ENCODE assay signal across 22 cellular contexts in genomic region chr22:43835736-43836135, GRCh38. TPM values are rescaled to one million over a fixed set of nuclear protein-coding genes. Genes with fewer than 3 reads are reported as not detected.
DNase-seq lines count a peak whose midpoint lies in the region; ATAC-seq and TF ChIP-seq lines count a peak whose summit lies in the region.
"Had no signal": no experiment of that assay in that cellular context is flagged by ENCODE, and none has a peak within 500 bp of the region (broad histone marks: within the 10 kb centered on the region; RNA-seq: fewer than 3 reads in every experiment).

No MANE protein-coding gene starts in this region.

- no peak overlapping the region for H3K27ac Mint-ChIP-seq in chondrocyte (ENCODE audit: unreplicated experiment)
- peak overlapping the region; percentile 98 for H3K27ac Mint-ChIP-seq in nephron progenitor cell
- H3K27ac Mint-ChIP-seq: CD4-positive, CD25-positive, alpha-beta regulatory T cell; CD8-positive, alpha-beta T cell had no signal

- H3K4me3 ChIP-seq in BLaER1 treated with 17β-estradiol and CSF1 and Interleukin-3, amounts not matched to agents 10 nM and 100 nM = no peak overlapping the region
- no peak overlapping the region for H3K4me3 ChIP-seq in spleen
- H3K4me3 ChIP-seq: A549, GM23248 had no signal

- H3K4me3 Mint-ChIP-seq in chondrocyte (ENCODE audit: unreplicated experiment) = no peak overlapping the region
- H3K4me3 Mint-ChIP-seq in nephron progenitor cell = no peak overlapping the region
- H3K4me3 Mint-ChIP-seq: CD4-positive, CD25-positive, alpha-beta regulatory T cell; CD8-positive, alpha-beta T cell; H9 had no signal

- H3K4me1 ChIP-seq in BLaER1 treated with 17β-estradiol and CSF1 and Interleukin-3, amounts not matched to agents 10 nM and 100 nM = peaks cover 4 to 75% (median 56%) of the 10 kb centered on the region in 10 experiments; a peak in 19 of 20 replicates
- no peaks in the 10 kb centered on the region for H3K4me1 ChIP-seq in spleen
- H3K4me1 ChIP-seq: A549, BE2C, Caco-2 had no signal

- H3K27me3 ChIP-seq in BLaER1 treated with 17β-estradiol and CSF1 and Interleukin-3, amounts not matched to agents 10 nM and 100 nM = peaks cover 0 to under 1% (median 0%) of the 10 kb centered on the region in 11 experiments; a peak in 1 of 22 replicates
- H3K27me3 ChIP-seq in spleen (replicated peaks in 1 of 7) = peaks cover 0 to 50% (median 0%) of the 10 kb centered on the region in 7 donors
- H3K27me3 ChIP-seq: BE2C had no signal

- no peaks in the 10 kb centered on the region for H3K36me3 ChIP-seq in BLaER1 treated with 17β-estradiol and CSF1 and Interleukin-3, amounts not matched to agents 10 nM and 100 nM
- no peaks in the 10 kb centered on the region for H3K36me3 ChIP-seq in spleen
- H3K36me3 ChIP-seq: BE2C had no signal

- H3K9me3 Mint-ChIP-seq in chondrocyte (ENCODE audit: low read depth) = no peaks in the 10 kb centered on the region
- H3K9me3 Mint-ChIP-seq in nephron progenitor cell = no peaks in the 10 kb centered on the region
- H3K9me3 Mint-ChIP-seq: CD4-positive, CD25-positive, alpha-beta regulatory T cell; CD8-positive, alpha-beta T cell; H9 had no signal

- WGBS in spleen, 5 donors = 86 to 90% (median 90%) methylated on average over 13 of the region's 13 CpGs

- no peak overlapping the region for H3K9ac ChIP-seq in BLaER1 treated with 17β-estradiol and CSF1 and Interleukin-3, amounts not matched to agents 10 nM and 100 nM
- H3K9ac ChIP-seq: GM23248 had no signal

- no peak for ATAC-seq in GM21390 (IDR thresholded peaks at IDR 0.05; ENCODE audit: unreplicated experiment)
- ATAC-seq: A549; CD8-positive, alpha-beta T cell; HCT116 had no signal

- TF ChIP-seq CTCF in chondrocyte (IDR thresholded peaks at IDR 0.05) (no peak), nephron progenitor cell (IDR thresholded peaks at IDR 0.05) (no peak), spleen (IDR thresholded peaks at IDR 0.05 in 8 of 11, conservative IDR thresholded peaks at IDR 0.05 in 3 of 11) (no peak)

- H3K27ac ChIP-seq in BLaER1 treated with 17β-estradiol and CSF1 and Interleukin-3, amounts not matched to agents 10 nM and 100 nM = no peak overlapping the region
- H3K27ac ChIP-seq in spleen = no peak overlapping the region
- H3K27ac ChIP-seq: A549, C4-2B, GM23248 had no signal

- H3K4me2 ChIP-seq in BLaER1 treated with 17β-estradiol and CSF1 and Interleukin-3, amounts not matched to agents 10 nM and 100 nM = peak overlapping the region in 9 of 11 experiments; percentile 1 to 75 (median 65); a peak in 15 of 22 replicates
- H3K4me2 ChIP-seq: A549 had no signal

- peaks cover 0 to 8% (median 0%) of the 10 kb centered on the region in 11 experiments; a peak in 2 of 22 replicates for H4K20me1 ChIP-seq in BLaER1 treated with 17β-estradiol and CSF1 and Interleukin-3, amounts not matched to agents 10 nM and 100 nM

- peaks cover 5% of the 10 kb centered on the region for H3K36me3 Mint-ChIP-seq in chondrocyte (ENCODE audit: low read depth)
- peaks cover 6% of the 10 kb centered on the region for H3K36me3 Mint-ChIP-seq in nephron progenitor cell (ENCODE audit: low read depth)
- H3K36me3 Mint-ChIP-seq: CD4-positive, CD25-positive, alpha-beta regulatory T cell; CD8-positive, alpha-beta T cell had no signal

- no peaks in the 10 kb centered on the region for H3K9me3 ChIP-seq in BLaER1 treated with 17β-estradiol and CSF1 and Interleukin-3, amounts not matched to agents 10 nM and 100 nM (replicated peaks in 1 of 11)
- no peaks in the 10 kb centered on the region for H3K9me3 ChIP-seq in spleen
- H3K9me3 ChIP-seq: A549, BE2C, Caco-2 had no signal

- intact Hi-C loops in spleen (cut with DNase I; ENCODE audit: low total_unique reads) = no loop called here

- no peak for TF ChIP-seq POLR2A in spleen (IDR thresholded peaks at IDR 0.05)

- H3K4me1 Mint-ChIP-seq in chondrocyte (ENCODE audit: low read depth) (no peaks in the 10 kb centered on the region), nephron progenitor cell (peaks cover 15% of the 10 kb centered on the region)
- H3K4me1 Mint-ChIP-seq: CD4-positive, CD25-positive, alpha-beta regulatory T cell; H9 had no signal

- H3K27me3 Mint-ChIP-seq in chondrocyte (ENCODE audit: low read depth) (peaks cover 5% of the 10 kb centered on the region), nephron progenitor cell (ENCODE audit: low read depth, poor library complexity) (no peaks in the 10 kb centered on the region)

- DNase-seq in chondrocyte (ENCODE audit: low spot score) = peak; percentile 72
- DNase-seq in nephron progenitor cell = no peak
- no peak for DNase-seq in NCI-H2107 (lab: John Stamatoyannopoulos, UW)
- no peak for DNase-seq in spleen
- DNase-seq in NCI-H1048 (lab: John Stamatoyannopoulos, UW) = no peak
- DNase-seq: 8988T; ACHN; AML-193; BE2C; Caco-2; CD4-positive, CD25-positive, alpha-beta regulatory T cell; CD8-positive, alpha-beta T cell; DMS153; DND-41; GM23248; H9 had no signal

RNA-seq across cellular contexts. Expression of gene EFCAB6, which starts 23.6 kb away (rescaled TPM):
- 0.49 to 1.5 TPM (median 1.1 TPM) in 3 replicates for total RNA-seq in chondrocyte
- total RNA-seq in spleen = 1 to 10 TPM in 4 of 7 donors, under 1 TPM in 3; 0.44 to 2.8 (median 1.2) TPM
- under 1 TPM; 0.07 to 0.19 (median 0.14) TPM for polyA plus RNA-seq in spleen
- total RNA-seq: Caco-2; CD4-positive, CD25-positive, alpha-beta regulatory T cell had no signal

RNA-seq across cellular contexts. Expression of gene SULT4A1, which starts 26.6 kb away (rescaled TPM):
- 0.68 to 3.3 TPM (median 2.9 TPM) in 3 replicates for total RNA-seq in chondrocyte
- total RNA-seq in spleen = 1 to 10 TPM in 6 of 7 donors, under 1 TPM in 1; 0.70 to 5.1 (median 2.6) TPM
- polyA plus RNA-seq in spleen = 1 to 10 TPM in 1 of 3 donors, under 1 TPM in 2; 0.35 to 1.3 (median 0.46) TPM
- total RNA-seq: Caco-2; CD4-positive, CD25-positive, alpha-beta regulatory T cell; CD8-positive, alpha-beta T cell; GM23248 had no signal
- polyA plus RNA-seq: A549; CD4-positive, CD25-positive, alpha-beta regulatory T cell; GM23248 had no signal

RNA-seq across cellular contexts. Expression of gene PNPLA5, which starts 56.1 kb away (rescaled TPM):
- total RNA-seq in chondrocyte (not detected in 3 replicates), spleen (not detected)
- not detected for polyA plus RNA-seq in spleen
- total RNA-seq: Caco-2; CD4-positive, CD25-positive, alpha-beta regulatory T cell; CD8-positive, alpha-beta T cell; GM23248; H4 had no signal
- polyA plus RNA-seq: A549; CD4-positive, CD25-positive, alpha-beta regulatory T cell; GM23248 had no signal
